Comparison of ENCODE assay signal across 29 cellular contexts in genomic region chr1:6930901-6931300, GRCh38.
"Had no signal": no experiment of that assay in that cellular context is flagged by ENCODE, and none has a peak within 500 bp of the region (broad histone marks: within the 10 kb centered on the region; RNA-seq: fewer than 3 reads in every experiment).

No MANE protein-coding gene starts in this region.

- H3K36me3 ChIP-seq: adrenal gland, esophagus muscularis mucosa, gastrocnemius medialis, heart right ventricle had no signal

- H3K9me3 ChIP-seq: adrenal gland, body of pancreas, esophagus muscularis mucosa, gastrocnemius medialis, heart right ventricle had no signal

- H3K27me3 ChIP-seq: adrenal gland, body of pancreas, hepatocyte had no signal

- H3K4me1 ChIP-seq: adrenal gland, foreskin keratinocyte had no signal

- DNase-seq: activated CD4-positive, alpha-beta memory T cell treated with anti-CD3 and anti-CD28 coated beads for 36 hours; activated CD4-positive, alpha-beta T cell treated with anti-CD3 and anti-CD28 coated beads for 36 hours; activated CD4-positive, alpha-beta T cell treated with anti-CD3 and anti-CD28 coated beads, Interleukin-2, amount 10 ng/mL, durations not matched to agents 24 days and 14 days; activated CD4-positive, CD25-positive, alpha-beta regulatory T cell; activated CD4-positive, CD25-positive, alpha-beta regulatory T cell treated with anti-CD3 and anti-CD28 coated beads, Interleukin-2, amount 50 U/mL, for 72 hours; activated CD8-positive, alpha-beta memory T cell treated with anti-CD3 and anti-CD28 coated beads, Interleukin-2, amount 10 ng/mL, durations not matched to agents 7 days and 5 days; activated CD8-positive, alpha-beta memory T cell treated with anti-CD3 and anti-CD28 coated beads, Interleukin-2, amount 50 U/mL, for 4 hours; activated CD8-positive, alpha-beta T cell treated with anti-CD3 and anti-CD28 coated beads, Interleukin-2, amount 10 ng/mL, durations not matched to agents 7 days and 5 days; activated effector memory CD4-positive, alpha-beta T cell treated with anti-CD3 and anti-CD28 coated beads, Interleukin-2, amount 50 U/mL, for 16 hours; activated naive CD4-positive, alpha-beta T cell treated with anti-CD3 and anti-CD28 coated beads for 36 hours; activated naive CD8-positive, alpha-beta T cell treated with anti-CD3 and anti-CD28 coated beads for 36 hours; activated naive CD8-positive, alpha-beta T cell treated with anti-CD3 and anti-CD28 coated beads, Interleukin-2, amount 50 U/mL, for 24 hours; activated T-cell treated with anti-CD3 and anti-CD28 coated beads, Interleukin-2, amount 50 U/mL, for 1 hour; activated T-cell treated with anti-CD3 and anti-CD28 coated beads, Interleukin-2, amount 50 U/mL, for 48 hours; adrenal gland; amygdala; aorta; body of pancreas; caudate nucleus; cortex of kidney; dermis blood vessel endothelial cell; effector CD4-positive, alpha-beta T cell; effector memory CD8-positive, alpha-beta T cell; erythroblast; foreskin keratinocyte; gastrocnemius medialis; heart right ventricle had no signal

- H2AFZ ChIP-seq: hepatocyte had no signal

- H3K4me3 ChIP-seq: adrenal gland, body of pancreas, esophagus muscularis mucosa, gastrocnemius medialis, heart right ventricle, hepatocyte had no signal

- H3K27ac ChIP-seq: adrenal gland, body of pancreas, esophagus muscularis mucosa, foreskin keratinocyte, gastrocnemius medialis, heart right ventricle, hepatocyte had no signal

- ATAC-seq: activated CD4-positive, alpha-beta T cell treated with anti-CD3 and anti-CD28 coated beads for 36 hours; activated CD8-positive, alpha-beta memory T cell treated with anti-CD3 and anti-CD28 coated beads, Interleukin-2, amount 10 ng/mL, durations not matched to agents 7 days and 5 days; activated CD8-positive, alpha-beta T cell treated with anti-CD3 and anti-CD28 coated beads, Interleukin-2, amount 10 ng/mL, durations not matched to agents 7 days and 5 days; activated naive CD8-positive, alpha-beta T cell treated with anti-CD3 and anti-CD28 coated beads, Interleukin-2, amount 50 U/mL, for 24 hours; body of pancreas; effector memory CD8-positive, alpha-beta T cell; foreskin keratinocyte; gastrocnemius medialis; heart right ventricle had no signal

- H3K4me2 ChIP-seq: hepatocyte had no signal

- H3K79me2 ChIP-seq: hepatocyte had no signal
